Comparison of ENCODE assay signal across 19 cellular contexts in the genomic region with DNA sequence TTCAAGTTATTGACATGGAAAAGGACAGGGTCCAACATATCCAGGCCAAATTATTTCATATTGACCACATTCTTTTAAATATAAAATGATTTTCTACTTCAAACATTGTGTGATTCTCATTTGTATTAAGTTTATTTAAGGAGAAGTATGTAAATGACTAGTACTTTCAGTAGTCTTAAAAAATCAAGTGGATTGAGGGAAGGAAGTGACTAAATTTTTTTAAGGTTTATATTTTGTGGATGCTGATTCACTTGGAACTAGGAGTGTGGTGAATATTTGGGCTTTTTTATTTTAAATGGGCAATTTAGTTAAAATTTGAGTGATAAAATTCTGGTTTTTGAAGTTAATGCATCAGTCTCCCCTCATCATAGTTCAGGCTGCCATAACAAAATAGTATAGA. TPM values are rescaled to one million over a fixed set of nuclear protein-coding genes. Genes with fewer than 3 reads are reported as not detected.
A peak's percentile ranks its signal among the peaks of the same experiment; 100 is the strongest.
DNase-seq lines count a peak whose midpoint lies in the region; ATAC-seq, FAIRE-seq and TF ChIP-seq lines count a peak whose summit lies in the region.
"Had no signal": no experiment of that assay in that cellular context is flagged by ENCODE, and none has a peak within 500 bp of the region (broad histone marks: within the 10 kb centered on the region; RNA-seq: fewer than 3 reads in every experiment).

No MANE protein-coding gene starts in this region.

- FAIRE-seq in endothelial cell of umbilical vein (lab: Jason Lieb, UNC) = no peak
- no peak for FAIRE-seq in GM19239 (lab: Jason Lieb, UNC)
- FAIRE-seq: endometrium, HTR-8/SVneo, RCC 7860 had no signal

- in situ Hi-C loops in Panc1 (cut with HindIII; ENCODE audit: low pct_unique_long_range_greater_than_20kb, low sequenced_read_pairs) = no loop called here

- peaks cover 91% of the 10 kb centered on the region for H3K4me1 Mint-ChIP-seq in activated naive CD4-positive, alpha-beta T cell treated with anti-CD3 and anti-CD28 coated beads, Interleukin-2, amount 50 U/mL, for 24 hours
- peaks cover 85% of the 10 kb centered on the region for H3K4me1 Mint-ChIP-seq in stimulated activated naive CD8-positive, alpha-beta T cell treated with anti-CD3 and anti-CD28 coated beads, Interleukin-15, amount 100 ng/mL, for 72 hours

- TF ChIP-seq CTCF in Panc1 (IDR thresholded peaks at IDR 0.05) (no peak), endothelial cell of umbilical vein (IDR thresholded peaks at IDR 0.05; ENCODE audit: extremely low read depth in 1 of 2, insufficient read depth in 1 of 2, low read depth in 1 of 2, low read length in 2 of 2) (no peak)

- H3K36me3 ChIP-seq in Panc1 (ENCODE audit: control insufficient read depth, insufficient read depth, low read length) = no peaks in the 10 kb centered on the region
- peaks cover 3% of the 10 kb centered on the region in 2 experiments for H3K36me3 ChIP-seq in endothelial cell of umbilical vein (ENCODE audit: control insufficient read depth in 2 of 2, extremely low read depth in 1 of 2, insufficient read depth in 2 of 2, low read length in 2 of 2)
- H3K36me3 ChIP-seq: left ventricle myocardium inferior, suprapubic skin had no signal

- H3K27me3 Mint-ChIP-seq in activated naive CD4-positive, alpha-beta T cell treated with anti-CD3 and anti-CD28 coated beads, Interleukin-2, amount 50 U/mL, for 24 hours = no peaks in the 10 kb centered on the region
- H3K27me3 Mint-ChIP-seq in stimulated activated naive CD8-positive, alpha-beta T cell treated with anti-CD3 and anti-CD28 coated beads, Interleukin-15, amount 100 ng/mL, for 72 hours = no peaks in the 10 kb centered on the region

- peaks cover 41% of the 10 kb centered on the region for H4K20me1 ChIP-seq in endothelial cell of umbilical vein (replicated peaks; ENCODE audit: control insufficient read depth, extremely low read depth, insufficient read depth, low read length)

- no peak overlapping the region for H3K27ac Mint-ChIP-seq in activated naive CD4-positive, alpha-beta T cell treated with anti-CD3 and anti-CD28 coated beads, Interleukin-2, amount 50 U/mL, for 24 hours
- peak overlapping the region in 1 of 2 donors; percentile 66 for H3K27ac Mint-ChIP-seq in stimulated activated naive CD8-positive, alpha-beta T cell treated with anti-CD3 and anti-CD28 coated beads, Interleukin-15, amount 100 ng/mL, for 72 hours

- H3K9me3 ChIP-seq in Panc1 (ENCODE audit: control insufficient read depth, insufficient read depth, low read depth, low read length) (no peaks in the 10 kb centered on the region), endothelial cell of umbilical vein (replicated peaks; ENCODE audit: control insufficient read depth, insufficient read depth, low read length) (no peaks in the 10 kb centered on the region)
- H3K9me3 ChIP-seq: heart right ventricle, left ventricle myocardium inferior, suprapubic skin had no signal

- H2AFZ ChIP-seq in endothelial cell of umbilical vein (ENCODE audit: low read depth, low read length) = no peak overlapping the region

- no peak for TF ChIP-seq POLR2A in endothelial cell of umbilical vein (IDR thresholded peaks at IDR 0.05; ENCODE audit: low read depth, low read length)

- H3K9me1 ChIP-seq in endothelial cell of umbilical vein (replicated peaks; ENCODE audit: control insufficient read depth, extremely low read depth, insufficient read depth, low read length) = no peaks in the 10 kb centered on the region

- peak overlapping the region; percentile 51 for H3K4me3 Mint-ChIP-seq in activated naive CD4-positive, alpha-beta T cell treated with anti-CD3 and anti-CD28 coated beads, Interleukin-2, amount 50 U/mL, for 24 hours
- H3K4me3 Mint-ChIP-seq in stimulated activated naive CD8-positive, alpha-beta T cell treated with anti-CD3 and anti-CD28 coated beads, Interleukin-15, amount 100 ng/mL, for 72 hours = peak overlapping the region in 1 of 2 donors; percentile 1

- DNase-seq in activated naive CD4-positive, alpha-beta T cell treated with Interleukin-2 at 50 U/mL for 16 hours = no peak
- DNase-seq in Panc1 (ENCODE audit: low read depth, low spot score) (no peak), endothelial cell of umbilical vein (ENCODE audit: low read depth, low spot score) (peak; percentile 12), HEK293T (ENCODE audit: extremely low spot score) (no peak), NCI-H510A treated with DMSO at 0.1 percent for 48 hours (lab: John Stamatoyannopoulos, UW) (no peak), GM19239 (ENCODE audit: insufficient read length, low spot score) (no peak)
- no peak for DNase-seq in stimulated activated naive CD8-positive, alpha-beta T cell treated with anti-CD3 and anti-CD28 coated beads, Interleukin-15, amount 100 ng/mL, for 72 hours
- DNase-seq: activated gamma-delta T cell treated with Interleukin-2 at 50 U/mL for 16 hours, DMS79, heart right ventricle, left ventricle myocardium inferior, NCI-H146, NCI-H2227 treated with DMSO at 0.1 percent for 48 hours, T1000 had no signal

- dilution Hi-C loops in endothelial cell of umbilical vein (cut with MboI; ENCODE audit: extremely low pct_ligation_motif_present, low sequenced_read_pairs) = no loop called here

- H3K4me1 ChIP-seq in Panc1 (ENCODE audit: control insufficient read depth, insufficient read depth, low read length) (no peaks in the 10 kb centered on the region; the same call in 1 of the 2 replicates), endothelial cell of umbilical vein (ENCODE audit: control insufficient read depth, extremely low read depth, insufficient read depth, low read length) (peaks cover 21% of the 10 kb centered on the region)

- ATAC-seq in Panc1 = no peak
- ATAC-seq in stimulated activated naive CD8-positive, alpha-beta T cell treated with anti-CD3 and anti-CD28 coated beads, Interleukin-15, amount 100 ng/mL, for 72 hours = peak; percentile 26

- POLR2A ChIA-PET in Panc1 (lab: Charles Lee) (no interaction called here), endothelial cell of umbilical vein (lab: Charles Lee) (no interaction called here), HEK293T (lab: Yijun Ruan, JAX) (no interaction called here)

- H3K79me2 ChIP-seq in endothelial cell of umbilical vein (ENCODE audit: control insufficient read depth, insufficient read depth, low read length) = peaks cover 100% of the 10 kb centered on the region

- H3K4me2 ChIP-seq in endothelial cell of umbilical vein (ENCODE audit: insufficient read depth, low read length) = peak overlapping the region; percentile 34

- CTCF ChIA-PET in Panc1 (lab: Charles Lee) (no interaction called here), endothelial cell of umbilical vein (lab: Charles Lee) (interaction anchor here (1.0 to 4.4 kb wide), 2 partner anchors 10 to 182 kb away, joined by 3 to 26 read pairs; a partner anchor contains a TSS), HEK293T (lab: Yijun Ruan, JAX) (interaction anchor here (1.2 kb wide), 1 partner anchor 11 kb away, joined by 4 read pairs; a partner anchor contains a TSS)

- H3K9ac ChIP-seq in endothelial cell of umbilical vein (replicated peaks; ENCODE audit: extremely low read depth, insufficient read depth, low read length) = no peak overlapping the region

- H3K9me3 Mint-ChIP-seq in activated naive CD4-positive, alpha-beta T cell treated with anti-CD3 and anti-CD28 coated beads, Interleukin-2, amount 50 U/mL, for 24 hours = no peaks in the 10 kb centered on the region
- H3K9me3 Mint-ChIP-seq in stimulated activated naive CD8-positive, alpha-beta T cell treated with anti-CD3 and anti-CD28 coated beads, Interleukin-15, amount 100 ng/mL, for 72 hours = no peaks in the 10 kb centered on the region

- no peaks in the 10 kb centered on the region for H3K27me3 ChIP-seq in Panc1 (ENCODE audit: control insufficient read depth, insufficient read depth, low read length)
- no peaks in the 10 kb centered on the region for H3K27me3 ChIP-seq in endothelial cell of umbilical vein (ENCODE audit: control insufficient read depth in 2 of 2, insufficient read depth in 2 of 2, low read length in 2 of 2)
- H3K27me3 ChIP-seq: heart right ventricle, suprapubic skin had no signal

- no peak overlapping the region for H3K27ac ChIP-seq in Panc1 (ENCODE audit: low read length)
- H3K27ac ChIP-seq in endothelial cell of umbilical vein (ENCODE audit: insufficient read depth, low read depth, low read length) = no peak overlapping the region
- H3K27ac ChIP-seq: left ventricle myocardium inferior, suprapubic skin had no signal

- BruUV-seq in Panc1 (replicated peaks; lab: Mats Ljungman, UMichigan) (TSS peak; percentile 1), endothelial cell of umbilical vein (replicated peaks; lab: Mats Ljungman, UMichigan) (no TSS peak)

- intact Hi-C loops in Panc1 (cut with micrococcal nuclease; ENCODE audit: unreplicated experiment) = no loop called here
- intact Hi-C loops in endothelial cell of umbilical vein (cut with micrococcal nuclease) = no loop called here

- peaks cover 20% of the 10 kb centered on the region for H3K36me3 Mint-ChIP-seq in activated naive CD4-positive, alpha-beta T cell treated with anti-CD3 and anti-CD28 coated beads, Interleukin-2, amount 50 U/mL, for 24 hours

- no peak overlapping the region for H3K4me3 ChIP-seq in Panc1 (ENCODE audit: low read depth in 2 of 2, low read length in 2 of 2)
- no peak overlapping the region for H3K4me3 ChIP-seq in endothelial cell of umbilical vein (replicated peaks in 1 of 3; ENCODE audit: insufficient read depth in 1 of 3, low read depth in 1 of 3, low read length in 3 of 3)
- H3K4me3 ChIP-seq: heart right ventricle, left ventricle myocardium inferior, suprapubic skin had no signal

TF ChIP-seq in endothelial cell of umbilical vein, 7 proteins besides CTCF, POLR2A, EP300 and RAD21 (continues in another document):
- TF ChIP-seq MYC (IDR thresholded peaks at IDR 0.05; ENCODE audit: low read depth, low read length) (no peak), POLR2AphosphoS5 (IDR thresholded peaks at IDR 0.05; ENCODE audit: insufficient read depth, low read depth, low read length) (no peak), JUN (IDR thresholded peaks at IDR 0.05; ENCODE audit: borderline replicate concordance, insufficient read depth, insufficient read length, low read depth) (no peak)

TF ChIP-seq in HEK293T, 16 proteins besides CTCF, POLR2A, EP300 and RAD21 (continues in another document):
- no peak for TF ChIP-seq L3MBTL2 (conservative IDR thresholded peaks at IDR 0.05)
- TF ChIP-seq FOXK2 (IDR thresholded peaks at IDR 0.05) = no peak
- no peak for TF ChIP-seq SP1 (IDR thresholded peaks at IDR 0.05)
- no peak for TF ChIP-seq CTBP1 (IDR thresholded peaks at IDR 0.05; ENCODE audit: borderline replicate concordance)
- no peak for TF ChIP-seq SUZ12 (IDR thresholded peaks at IDR 0.05)

RNA-seq across cellular contexts. Expression of a gene that starts 10.1 kb away (rescaled TPM):
- 145 TPM for total RNA-seq in Panc1 (2021; ENCODE audit: unreplicated experiment)
- polyA plus RNA-seq in Panc1 (2012; ENCODE audit: insufficient read length) = 44.7 TPM
- 164 and 199 TPM in 2 replicates for total RNA-seq in endothelial cell of umbilical vein
- 54.3 and 65.7 TPM in 2 replicates for polyA plus RNA-seq in endothelial cell of umbilical vein
- 56.5 and 60.3 TPM in 2 replicates for polyA plus RNA-seq in endothelial cell of umbilical vein (2011; cell fraction: cytosol; rRNA removed)
- polyA plus RNA-seq in endothelial cell of umbilical vein (2011; cell fraction: nucleus; rRNA removed) = 94.6 and 95.3 TPM in 2 replicates
- 66.2 and 87.6 TPM in 2 replicates for polyA plus RNA-seq in endothelial cell of umbilical vein (2012)
- 106 and 123 TPM in 2 replicates for polyA minus RNA-seq in endothelial cell of umbilical vein
- 48.2 TPM for polyA minus RNA-seq in endothelial cell of umbilical vein (2011; cell fraction: cytosol; rRNA and poly(A)+ RNA removed)
- polyA minus RNA-seq in endothelial cell of umbilical vein (2011; cell fraction: nucleus; rRNA and poly(A)+ RNA removed) = 93.6 and 139 TPM in 2 replicates
